8 cellular contexts compared by ENCODE assay signal in the genomic region with DNA sequence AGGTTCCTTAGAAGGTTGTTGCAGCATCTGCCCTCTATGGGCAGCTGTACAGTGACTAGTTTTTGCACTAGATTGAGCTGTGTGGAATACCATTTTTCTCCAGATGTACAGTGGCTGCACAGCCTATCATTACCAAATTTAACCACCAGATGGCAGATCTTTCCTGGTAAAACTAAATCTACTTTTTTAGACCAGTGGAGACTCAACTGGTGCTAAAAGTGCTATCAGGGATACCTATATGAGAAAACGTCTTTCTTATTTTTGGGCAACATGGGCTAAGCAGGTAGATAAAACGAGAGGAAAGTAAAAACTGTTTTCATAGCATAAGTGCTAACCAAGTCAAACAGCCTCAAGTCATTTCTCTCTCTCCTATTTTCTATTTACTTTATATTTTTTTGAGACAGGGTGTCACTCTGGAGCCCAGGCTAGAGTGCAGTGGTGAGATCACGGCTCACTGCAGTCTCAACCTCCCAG. TPM values are rescaled to one million over a fixed set of nuclear protein-coding genes. Genes with fewer than 3 reads are reported as not detected.
DNase-seq lines count a peak whose midpoint lies in the region; ATAC-seq and TF ChIP-seq lines count a peak whose summit lies in the region.

No MANE protein-coding gene starts in this region.

- CTCF ChIA-PET in activated CD4-positive, alpha-beta memory T cell treated with anti-CD3 and anti-CD28 coated beads for 36 hours (lab: Charles Lee), result interaction anchor here (0.6 to 2.1 kb wide), 9 partner anchors 10 to 526 kb away, joined by 3 to 13 read pairs (median 4); no protein-coding TSS in a partner anchor

- H3K4me1 ChIP-seq in cardiac muscle cell (ENCODE audit: low read depth), result no peaks in the 10 kb centered on the region

- H3K9me3 Mint-ChIP-seq in activated CD4-positive, alpha-beta memory T cell treated with anti-CD3 and anti-CD28 coated beads for 36 hours, result no peaks in the 10 kb centered on the region

- no peaks in the 10 kb centered on the region for H3K36me3 ChIP-seq in cardiac muscle cell

- no peak overlapping the region for H3K4me3 ChIP-seq in WI38 (ENCODE audit: low read depth, low read length)
- H3K4me3 ChIP-seq in cardiac muscle cell, result no peak overlapping the region
- no peak overlapping the region for H3K4me3 ChIP-seq in retinal pigment epithelial cell (ENCODE audit: low read length)

- H3K9me3 ChIP-seq in cardiac muscle cell (ENCODE audit: low read depth), result no peaks in the 10 kb centered on the region

- H3K4me3 Mint-ChIP-seq in activated CD4-positive, alpha-beta memory T cell treated with anti-CD3 and anti-CD28 coated beads for 36 hours, result no peak overlapping the region

- H3K27ac Mint-ChIP-seq in activated CD4-positive, alpha-beta memory T cell treated with anti-CD3 and anti-CD28 coated beads for 36 hours, result no peak overlapping the region

- no peaks in the 10 kb centered on the region for H3K36me3 Mint-ChIP-seq in activated CD4-positive, alpha-beta memory T cell treated with anti-CD3 and anti-CD28 coated beads for 36 hours

- ATAC-seq in GM18508 (IDR thresholded peaks at IDR 0.05; ENCODE audit: insufficient read depth, unreplicated experiment) (peak; percentile 81), HG02981 (IDR thresholded peaks at IDR 0.05; ENCODE audit: unreplicated experiment) (peak; percentile 82)

- POLR2A ChIA-PET in activated CD4-positive, alpha-beta memory T cell treated with anti-CD3 and anti-CD28 coated beads for 36 hours (lab: Charles Lee), result no interaction called here

- H3K27me3 Mint-ChIP-seq in activated CD4-positive, alpha-beta memory T cell treated with anti-CD3 and anti-CD28 coated beads for 36 hours, result no peaks in the 10 kb centered on the region

- no peaks in the 10 kb centered on the region for H3K4me1 Mint-ChIP-seq in activated CD4-positive, alpha-beta memory T cell treated with anti-CD3 and anti-CD28 coated beads for 36 hours (ENCODE audit: low read depth)

- no peak overlapping the region for H3K27ac ChIP-seq in cardiac muscle cell

- peak; percentile 67 for DNase-seq in Ammon's horn (ENCODE audit: low spot score)
- peak; percentile 65 for DNase-seq in NCI-H2171 treated with DMSO at 0.1 percent for 48 hours (lab: John Stamatoyannopoulos, UW)
- DNase-seq in cardiac muscle cell (ENCODE audit: low read depth in 1 of 2, low spot score in 1 of 2), result peak; percentile 66 to 88
- no peak for DNase-seq in retinal pigment epithelial cell (ENCODE audit: low read depth)
- no peak for DNase-seq in activated CD4-positive, alpha-beta memory T cell treated with anti-CD3 and anti-CD28 coated beads for 36 hours

- peak; percentile 48 for TF ChIP-seq CTCF in WI38 (IDR thresholded peaks at IDR 0.05; ENCODE audit: low read depth, low read length)
- TF ChIP-seq CTCF in cardiac muscle cell (IDR thresholded peaks at IDR 0.05; ENCODE audit: low read depth, low read length), result peak; percentile 72
- TF ChIP-seq CTCF in retinal pigment epithelial cell (conservative IDR thresholded peaks at IDR 0.05; ENCODE audit: low read depth, low read length), result peak; percentile 75

- H3K27me3 ChIP-seq in cardiac muscle cell, result no peaks in the 10 kb centered on the region

- intact Hi-C loops in activated CD4-positive, alpha-beta memory T cell treated with anti-CD3 and anti-CD28 coated beads for 36 hours (cut with micrococcal nuclease), result loop anchor here (1.0 to 5.0 kb wide), 3 partner anchors 212 to 479 kb away; no protein-coding TSS in a partner anchor

RNA-seq across cellular contexts. Expression of gene IGSF10, which starts 21.2 kb away (rescaled TPM):
- total RNA-seq in cardiac muscle cell, result 0.18 and 0.33 TPM in 2 replicates
- 0.17 TPM in 1 of 2 replicates, not detected in the other for polyA plus RNA-seq in cardiac muscle cell
- total RNA-seq in activated CD4-positive, alpha-beta memory T cell treated with anti-CD3 and anti-CD28 coated beads for 36 hours, result not detected

RNA-seq across cellular contexts. Expression of gene P2RY12, which starts 55.1 kb away (rescaled TPM):
- not detected in 2 replicates for total RNA-seq in cardiac muscle cell
- polyA plus RNA-seq in cardiac muscle cell, result 0.22 TPM in 2 replicates
- not detected for total RNA-seq in activated CD4-positive, alpha-beta memory T cell treated with anti-CD3 and anti-CD28 coated beads for 36 hours

Comparison
In these comparisons a context has a peak if more than half of its experiments do, and no peak if none do; other contexts are left out.
1. DNase-seq: peak in Ammon's horn (single experiment), NCI-H2171 treated with DMSO at 0.1 percent for 48 hours (single experiment) and cardiac muscle cell (2 of 2); none in retinal pigment epithelial cell (single experiment) and activated CD4-positive, alpha-beta memory T cell treated with anti-CD3 and anti-CD28 coated beads for 36 hours (single experiment).
2. Peak in every context shown above with its lines, with median percentiles within 50 percentile points of each other: CTCF ChIP-seq.